ENCODE assay signal across 18 cellular contexts in the genomic region with DNA sequence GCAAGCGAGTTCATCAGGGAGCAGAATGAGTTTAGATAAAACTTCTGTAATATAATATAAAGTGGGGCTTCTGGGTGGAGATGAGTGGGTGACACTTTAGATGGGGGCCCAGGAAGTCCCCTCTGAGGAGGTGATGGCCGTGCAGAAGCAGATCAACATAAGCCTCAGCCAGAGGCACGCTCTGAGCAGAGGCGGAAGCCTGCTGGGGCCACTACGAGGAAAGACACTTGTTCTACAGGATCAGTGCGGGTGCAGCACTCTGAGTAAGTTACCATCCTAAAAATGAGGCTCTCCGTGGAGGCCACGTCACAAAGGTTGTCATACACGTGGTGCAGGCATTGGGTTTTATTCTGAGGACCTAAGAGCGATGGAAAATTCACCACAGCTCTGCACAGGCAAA.
"Had no signal": no experiment of that assay in that cellular context is flagged by ENCODE, and none has a peak within 500 bp of the region (broad histone marks: within the 10 kb centered on the region; RNA-seq: fewer than 3 reads in every experiment).

No MANE protein-coding gene starts in this region.

- H3K27ac ChIP-seq: cardiac muscle cell, hepatocyte, neutrophil, parathyroid adenoma, suprapubic skin had no signal

- H3K27ac Mint-ChIP-seq: activated CD4-positive, alpha-beta T cell treated with anti-CD3 and anti-CD28 coated beads, Interleukin-2, amount 10 ng/mL, durations not matched to agents 24 days and 14 days; activated CD8-positive, alpha-beta T cell treated with anti-CD3 and anti-CD28 coated beads, Interleukin-2, amount 10 ng/mL, durations not matched to agents 7 days and 5 days; activated naive CD8-positive, alpha-beta T cell treated with anti-CD3 and anti-CD28 coated beads, Interleukin-2, amount 10 ng/mL, durations not matched to agents 7 days and 5 days; WTC11 had no signal

- H3K9me3 ChIP-seq: neutrophil, suprapubic skin had no signal

- H3K36me3 Mint-ChIP-seq: activated naive CD8-positive, alpha-beta T cell treated with anti-CD3 and anti-CD28 coated beads, Interleukin-2, amount 10 ng/mL, durations not matched to agents 7 days and 5 days; naive thymus-derived CD8-positive, alpha-beta T cell; WTC11 had no signal

- H3K4me3 Mint-ChIP-seq: activated CD4-positive, alpha-beta T cell treated with anti-CD3 and anti-CD28 coated beads, Interleukin-2, amount 10 ng/mL, durations not matched to agents 24 days and 14 days; activated CD8-positive, alpha-beta T cell treated with anti-CD3 and anti-CD28 coated beads, Interleukin-2, amount 10 ng/mL, durations not matched to agents 7 days and 5 days; activated naive CD8-positive, alpha-beta T cell treated with anti-CD3 and anti-CD28 coated beads, Interleukin-2, amount 10 ng/mL, durations not matched to agents 7 days and 5 days; WTC11 had no signal

- H3K4me1 Mint-ChIP-seq: WTC11 had no signal

- H3K27me3 ChIP-seq: cardiac muscle cell, neutrophil had no signal

- H3K36me3 ChIP-seq: cardiac muscle cell, neutrophil, suprapubic skin had no signal

- ATAC-seq: left cardiac atrium; naive thymus-derived CD8-positive, alpha-beta T cell; WTC11 had no signal

- H3K4me1 ChIP-seq: parathyroid adenoma had no signal

- H3K9me3 Mint-ChIP-seq: activated CD4-positive, alpha-beta T cell treated with anti-CD3 and anti-CD28 coated beads, Interleukin-2, amount 10 ng/mL, durations not matched to agents 24 days and 14 days; activated naive CD8-positive, alpha-beta T cell treated with anti-CD3 and anti-CD28 coated beads, Interleukin-2, amount 10 ng/mL, durations not matched to agents 7 days and 5 days; naive thymus-derived CD8-positive, alpha-beta T cell; WTC11 had no signal

- DNase-seq: activated CD8-positive, alpha-beta T cell treated with anti-CD3 and anti-CD28 coated beads, Interleukin-2, amount 10 ng/mL, durations not matched to agents 7 days and 5 days; activated naive CD4-positive, alpha-beta T cell treated with Interleukin-2 at 50 U/mL for 16 hours; activated naive CD8-positive, alpha-beta T cell treated with anti-CD3 and anti-CD28 coated beads, Interleukin-2, amount 10 ng/mL, durations not matched to agents 7 days and 5 days; amygdala; dermis blood vessel endothelial cell; foreskin fibroblast; left cardiac atrium; mesendoderm; stimulated activated naive CD8-positive, alpha-beta T cell treated with anti-CD3 and anti-CD28 coated beads, Interleukin-15, Interleukin-2, amounts not matched to agents 100 U/mL and 50 U/mL, for 24 hours; trophoblast cell had no signal

- H3K4me3 ChIP-seq: cardiac muscle cell, hepatocyte, suprapubic skin had no signal
